Comparison of ENCODE assay signal across 16 cellular contexts in the genomic region with DNA sequence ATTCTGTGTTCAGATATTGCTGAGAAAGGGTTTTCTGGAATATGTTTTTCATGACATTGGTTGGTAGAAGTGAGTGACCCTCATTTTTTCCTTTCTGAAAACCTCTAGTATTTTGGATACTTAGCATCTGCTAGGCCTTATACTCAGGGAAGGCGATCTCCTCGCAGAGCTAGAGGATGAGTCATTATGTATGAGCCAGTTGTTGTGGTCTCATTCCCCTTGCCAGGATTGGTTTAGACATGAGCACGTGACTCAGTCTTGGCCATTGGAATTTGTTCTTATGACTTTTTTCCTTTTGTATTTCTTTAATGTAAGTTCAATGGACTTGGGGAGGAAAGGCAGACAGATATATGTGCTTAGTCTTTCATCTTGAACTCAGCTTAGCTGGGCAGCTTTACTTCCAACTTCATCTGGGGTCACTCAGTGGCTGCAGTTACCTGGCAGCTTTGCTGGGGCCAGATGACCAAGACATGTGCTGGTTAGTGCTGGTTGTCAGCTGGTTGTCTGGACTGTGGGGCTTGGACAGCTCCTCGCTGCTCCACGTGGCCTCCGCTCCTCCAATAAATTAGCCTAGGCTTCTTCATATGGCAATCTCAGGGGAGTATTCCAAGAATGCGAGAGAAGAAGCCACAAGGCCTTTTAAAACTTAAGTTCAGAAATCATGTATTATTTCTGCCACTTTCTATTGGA.
DNase-seq lines count a peak whose midpoint lies in the region; TF ChIP-seq lines count a peak whose summit lies in the region.
"Had no signal": no experiment of that assay in that cellular context is flagged by ENCODE, and none has a peak within 500 bp of the region (broad histone marks: within the 10 kb centered on the region; RNA-seq: fewer than 3 reads in every experiment).

No MANE protein-coding gene starts in this region.

- H3K79me2 ChIP-seq in osteoblast (ENCODE audit: insufficient read depth, low read length), result no peaks in the 10 kb centered on the region

- H3K27ac Mint-ChIP-seq in endodermal cell, result no peak overlapping the region
- H3K27ac Mint-ChIP-seq: H9, nephron, T-helper 17 cell had no signal

- H3K27me3 ChIP-seq in MG63 (no peaks in the 10 kb centered on the region), endodermal cell (ENCODE audit: control insufficient read depth, insufficient read depth, low read length, poor library complexity, severe bottlenecking) (no peaks in the 10 kb centered on the region), osteoblast (ENCODE audit: insufficient read depth, low read length) (no peaks in the 10 kb centered on the region), Peyer's patch (no peaks in the 10 kb centered on the region)
- H3K27me3 ChIP-seq: thyroid gland had no signal

- H3K36me3 ChIP-seq in MG63 (no peaks in the 10 kb centered on the region), endodermal cell (ENCODE audit: control insufficient read depth, insufficient read depth, low read length) (no peaks in the 10 kb centered on the region), osteoblast (ENCODE audit: insufficient read depth, low read length) (no peaks in the 10 kb centered on the region), Peyer's patch (no peaks in the 10 kb centered on the region)
- H3K36me3 ChIP-seq: thyroid gland had no signal

- no peak for TF ChIP-seq POLR2A in Peyer's patch (IDR thresholded peaks at IDR 0.05)

- DNase-seq in GM03348 (ENCODE audit: low spot score) (peak; percentile 26), MG63 (peak; percentile 51), endodermal cell (peak; percentile 50), osteoblast (ENCODE audit: insufficient read length, low spot score, missing footprints) (peak; percentile 69), GM19238 (ENCODE audit: insufficient read length, low spot score) (no peak), Peyer's patch (no peak)
- no peak for DNase-seq in activated naive CD4-positive, alpha-beta T cell (lab: John Stamatoyannopoulos, UW)
- DNase-seq in activated CD4-positive, CD25-positive, alpha-beta regulatory T cell treated with anti-CD3 and anti-CD28 coated beads, Interleukin-2, amount 50 U/mL, for 72 hours, result no peak
- DNase-seq: activated CD4-positive, alpha-beta T cell treated with anti-CD3 and anti-CD28 coated beads, Interleukin-2, amount 50 U/mL, for 4 hours; activated gamma-delta T cell; H9; NCI-H2081; T-helper 17 cell; thyroid gland had no signal

- peaks cover 15% of the 10 kb centered on the region for H3K4me1 Mint-ChIP-seq in endodermal cell

- 93 to 96% methylated on average over 5 to 7 of the region's 7 CpGs for WGBS in endodermal cell (ENCODE audit: insufficient coverage in 1 of 2, insufficient read length in 1 of 2), 2 experiments

- no peaks in the 10 kb centered on the region for H4K20me1 ChIP-seq in osteoblast (ENCODE audit: insufficient read depth, low read length)

- peaks cover 2% of the 10 kb centered on the region for H3K9me3 Mint-ChIP-seq in endodermal cell

- no peak overlapping the region for H3K4me3 Mint-ChIP-seq in endodermal cell
- H3K4me3 Mint-ChIP-seq: H9, nephron, T-helper 17 cell had no signal

- H3K9me3 ChIP-seq in MG63 (no peaks in the 10 kb centered on the region), endodermal cell (ENCODE audit: control insufficient read depth, low read length) (no peaks in the 10 kb centered on the region), osteoblast (ENCODE audit: low read depth, low read length) (no peaks in the 10 kb centered on the region), Peyer's patch (no peaks in the 10 kb centered on the region)
- H3K9me3 ChIP-seq: thyroid gland had no signal

- no peaks in the 10 kb centered on the region for H3K36me3 Mint-ChIP-seq in endodermal cell (ENCODE audit: low read depth)

- no peak overlapping the region for H2AFZ ChIP-seq in osteoblast (ENCODE audit: low read length)

- H3K9ac ChIP-seq in endodermal cell (ENCODE audit: extremely low read depth, low read length, poor library complexity, severe bottlenecking), result no peak overlapping the region
- H3K9ac ChIP-seq: KMS-11 had no signal

- H3K27ac ChIP-seq in endodermal cell (ENCODE audit: low read depth, low read length) (no peak overlapping the region), osteoblast (ENCODE audit: low read depth, low read length) (no peak overlapping the region), Peyer's patch (no peak overlapping the region)
- H3K27ac ChIP-seq: KMS-11, thyroid gland had no signal

- H3K4me3 ChIP-seq in MG63, result no peak overlapping the region
- no peak overlapping the region for H3K4me3 ChIP-seq in endodermal cell (ENCODE audit: low read length)
- no peak overlapping the region for H3K4me3 ChIP-seq in osteoblast (ENCODE audit: insufficient read depth, low read length)
- H3K4me3 ChIP-seq in Peyer's patch, result no peak overlapping the region
- H3K4me3 ChIP-seq: thyroid gland had no signal

- no peak overlapping the region for H3K4me2 ChIP-seq in osteoblast (ENCODE audit: insufficient read depth, low read length)
- H3K4me2 ChIP-seq: KMS-11 had no signal

- no peaks in the 10 kb centered on the region for H3K27me3 Mint-ChIP-seq in endodermal cell (ENCODE audit: insufficient read depth)

- H3K4me1 ChIP-seq in endodermal cell (ENCODE audit: control insufficient read depth, insufficient read depth, low read length) (no peaks in the 10 kb centered on the region), osteoblast (ENCODE audit: insufficient read depth, low read length) (no peaks in the 10 kb centered on the region), Peyer's patch (no peaks in the 10 kb centered on the region)
- H3K4me1 ChIP-seq: thyroid gland had no signal

- TF ChIP-seq CTCF in endodermal cell (conservative IDR thresholded peaks at IDR 0.05), result no peak
- TF ChIP-seq CTCF in osteoblast (IDR thresholded peaks at IDR 0.05; ENCODE audit: extremely low read depth, low read depth, low read length), result no peak
- no peak for TF ChIP-seq CTCF in Peyer's patch (IDR thresholded peaks at IDR 0.05)

Comparison
In these comparisons a context has a peak if more than half of its experiments do, and no peak if none do; other contexts are left out.
1. DNase-seq: peak in GM03348 (single experiment), MG63 (single experiment), endodermal cell (single experiment) and osteoblast (single experiment); none in activated naive CD4-positive, alpha-beta T cell (0 of 4), GM19238 (single experiment), Peyer's patch (0 of 3) and activated CD4-positive, CD25-positive, alpha-beta regulatory T cell treated with anti-CD3 and anti-CD28 coated beads, Interleukin-2, amount 50 U/mL, for 72 hours (single experiment).